Comparison of ENCODE assay signal across 8 cellular contexts in the genomic region with DNA sequence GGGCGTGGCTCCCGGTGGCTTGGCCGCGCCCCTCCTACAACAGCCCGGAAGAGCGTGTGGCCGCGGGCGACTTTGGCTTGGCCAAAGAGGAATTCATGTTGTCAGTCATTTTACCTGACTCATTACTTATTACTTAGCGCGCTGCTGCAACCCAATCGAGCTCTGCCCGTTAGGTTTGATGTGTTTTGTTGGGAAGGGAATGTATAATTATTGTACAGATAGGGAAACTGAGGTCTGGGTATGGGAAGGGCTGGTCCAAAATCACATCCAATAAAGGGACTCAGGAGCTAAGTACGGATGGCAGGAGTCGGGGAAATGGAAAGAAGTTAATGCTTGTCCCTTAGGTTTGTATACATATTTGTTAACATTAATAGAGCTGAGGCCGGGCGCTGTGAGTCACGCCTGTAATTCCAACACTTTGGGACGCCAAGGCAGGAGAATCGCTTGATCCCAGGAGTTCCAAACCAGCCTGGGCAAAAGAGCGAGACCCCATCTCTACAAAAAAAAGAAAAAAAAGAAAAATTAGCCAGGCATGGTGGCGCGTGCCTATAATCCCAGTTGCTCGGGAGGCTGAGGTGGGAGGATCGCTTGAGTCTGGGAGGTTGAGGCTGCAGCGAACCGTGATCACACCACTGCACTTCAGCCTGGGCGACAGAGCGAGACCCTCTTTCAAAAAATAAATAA. TPM values are rescaled to one million over a fixed set of nuclear protein-coding genes. Genes with fewer than 3 reads are reported as not detected.
A peak's percentile ranks its signal among the peaks of the same experiment; 100 is the strongest.
DNase-seq lines count a peak whose midpoint lies in the region; ATAC-seq and TF ChIP-seq lines count a peak whose summit lies in the region.

No MANE protein-coding gene starts in this region.

- intact Hi-C loops in tibial artery (cut with DNase I; ENCODE audit: low total_unique reads) = loop anchor here (5.0 kb wide), 1 partner anchor 35 kb away; no protein-coding TSS in a partner anchor

- no peak for TF ChIP-seq CTCF in GM12864 (IDR thresholded peaks at IDR 0.05; ENCODE audit: low read depth, low read length, missing control alignments)
- no peak for TF ChIP-seq CTCF in tibial artery (IDR thresholded peaks at IDR 0.05)

- peak overlapping the region; percentile 96 for H3K4me3 ChIP-seq in GM12864 (ENCODE audit: low read depth, low read length)
- peak overlapping the region; percentile 69 to 75 for H3K4me3 ChIP-seq in tibial artery

- H3K9me3 ChIP-seq in tibial artery = no peaks in the 10 kb centered on the region

- no peak for ATAC-seq in GM21423 (IDR thresholded peaks at IDR 0.05; ENCODE audit: unreplicated experiment)

- H3K4me1 ChIP-seq in tibial artery = peaks cover 4 to 34% (median 18%) of the 10 kb centered on the region in 4 donors

- no peaks in the 10 kb centered on the region for H3K27me3 ChIP-seq in tibial artery

- peak overlapping the region; percentile 98 to 100 for H3K27ac ChIP-seq in tibial artery

- DNase-seq in GM12864 (ENCODE audit: low read depth) = no peak
- peak; percentile 97 for DNase-seq in M059J (ENCODE audit: low read depth)
- peak; percentile 93 for DNase-seq in amniotic stem cell (lab: John Stamatoyannopoulos, UW)
- DNase-seq in kidney glomerular epithelial cell (lab: John Stamatoyannopoulos, UW) = peak; percentile 95
- DNase-seq in tibial artery = no peak
- DNase-seq in hepatic stellate cell (ENCODE audit: low spot score) = no peak
- DNase-seq in OCI-M1 (lab: John Stamatoyannopoulos, UW) = no peak

- peaks cover 13 to 23% (median 17%) of the 10 kb centered on the region in 3 donors for H3K36me3 ChIP-seq in tibial artery

RNA-seq across cellular contexts. Expression of a gene that starts 0.6 kb away (rescaled TPM):
- 8.4 and 13.0 TPM in 2 replicates for total RNA-seq in M059J (2014; rRNA removed; shearing (Covaris generic))

RNA-seq across cellular contexts. Expression of a gene that starts 36.1 kb away (rescaled TPM):
- 1.5 and 2.3 TPM in 2 replicates for total RNA-seq in M059J (2014; rRNA removed; shearing (Covaris generic))

RNA-seq across cellular contexts. Expression of a gene that starts 38.2 kb away (rescaled TPM):
- 11.1 and 14.5 TPM in 2 replicates for total RNA-seq in M059J (2014; rRNA removed; shearing (Covaris generic))

RNA-seq across cellular contexts. Expression of a gene that starts 56.4 kb away (rescaled TPM):
- 0.37 and 1.8 TPM in 2 replicates for total RNA-seq in M059J (2014; rRNA removed; shearing (Covaris generic))

Comparison
In these comparisons a context has a peak if more than half of its experiments do, and no peak if none do; other contexts are left out.
1. DNase-seq: peak in M059J (single experiment), amniotic stem cell (single experiment) and kidney glomerular epithelial cell (single experiment); none in GM12864 (single experiment), tibial artery (0 of 2), hepatic stellate cell (single experiment) and OCI-M1 (single experiment).